ENCODE assay signal across 14 cellular contexts in the genomic region with DNA sequence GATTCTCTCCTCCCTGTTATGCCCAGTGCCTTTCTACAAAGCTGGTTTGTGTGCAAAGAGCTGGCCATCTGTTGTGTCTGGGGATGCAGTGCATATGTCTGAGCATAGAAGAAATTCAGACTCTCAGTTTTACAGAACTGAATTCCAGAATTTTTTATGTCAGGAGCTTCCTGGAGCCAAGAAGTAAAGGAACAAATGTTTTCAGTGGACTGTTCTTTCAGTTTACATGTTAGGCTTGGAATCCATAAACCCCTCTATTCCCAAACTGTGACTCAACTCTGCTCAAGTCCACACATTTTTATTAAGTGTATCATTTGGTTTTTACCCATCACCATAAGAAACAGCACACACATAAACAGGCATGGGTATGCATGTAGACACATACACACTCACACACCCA.
DNase-seq lines count a peak whose midpoint lies in the region; ATAC-seq and TF ChIP-seq lines count a peak whose summit lies in the region.
"Had no signal": no experiment of that assay in that cellular context is flagged by ENCODE, and none has a peak within 500 bp of the region (broad histone marks: within the 10 kb centered on the region; RNA-seq: fewer than 3 reads in every experiment).

No MANE protein-coding gene starts in this region.

- DNase-seq in DMS 273 treated with DMSO at 0.1 percent for 48 hours (lab: John Stamatoyannopoulos, UW) (peak; percentile 27), NCI-H2171 treated with DMSO at 0.1 percent for 48 hours (lab: John Stamatoyannopoulos, UW) (peak; percentile 77), foreskin fibroblast (peak; percentile 24 to 69), posterior vena cava (ENCODE audit: low spot score) (no peak), NCI-H128 (lab: John Stamatoyannopoulos, UW; ENCODE audit: unreplicated experiment) (no peak)
- DNase-seq: adrenal gland, NCI-H526 treated with DMSO at 0.1 percent for 48 hours, SIG-M5 had no signal

- no peaks in the 10 kb centered on the region for H3K36me3 ChIP-seq in rectal smooth muscle tissue (ENCODE audit: control insufficient read depth, insufficient read depth, low read length)
- H3K36me3 ChIP-seq: adrenal gland, MG63 had no signal

- H3K27ac ChIP-seq in rectal smooth muscle tissue (ENCODE audit: low read depth, low read length) = peak overlapping the region; percentile 58
- H3K27ac ChIP-seq: hepatocyte, HL-60 had no signal

- H3K4me1 ChIP-seq in rectal smooth muscle tissue (ENCODE audit: control insufficient read depth, insufficient read depth, low read length) = peaks cover 9% of the 10 kb centered on the region
- H3K4me1 ChIP-seq: adrenal gland had no signal

- H3K4me3 ChIP-seq in foreskin fibroblast (ENCODE audit: low read depth in 1 of 2, low read length in 2 of 2) = no peak overlapping the region
- no peak overlapping the region for H3K4me3 ChIP-seq in rectal smooth muscle tissue (ENCODE audit: low read length)
- H3K4me3 ChIP-seq: adrenal gland, hepatocyte, MG63 had no signal

- no peak for TF ChIP-seq CTCF in foreskin fibroblast (IDR thresholded peaks at IDR 0.05; ENCODE audit: low read depth, low read length)

- intact Hi-C loops in posterior vena cava (cut with DNase I) = no loop called here

- no peaks in the 10 kb centered on the region for H3K27me3 ChIP-seq in rectal smooth muscle tissue (ENCODE audit: control insufficient read depth, insufficient read depth, low read length)
- H3K27me3 ChIP-seq: adrenal gland, hepatocyte, MG63 had no signal

- H3K9ac ChIP-seq in rectal smooth muscle tissue (ENCODE audit: low read length) = no peak overlapping the region

- ATAC-seq in HG02885 (IDR thresholded peaks at IDR 0.05; ENCODE audit: poor library complexity, unreplicated experiment) = no peak
- ATAC-seq in GM18907 (IDR thresholded peaks at IDR 0.05; ENCODE audit: unreplicated experiment) = no peak

Comparison
In these comparisons a context has a peak if more than half of its experiments do, and no peak if none do; other contexts are left out.
1. DNase-seq: peak in DMS 273 treated with DMSO at 0.1 percent for 48 hours (single experiment), NCI-H2171 treated with DMSO at 0.1 percent for 48 hours (single experiment) and foreskin fibroblast (2 of 2); none in posterior vena cava (single experiment) and NCI-H128 (single experiment).